In the genomic region with DNA sequence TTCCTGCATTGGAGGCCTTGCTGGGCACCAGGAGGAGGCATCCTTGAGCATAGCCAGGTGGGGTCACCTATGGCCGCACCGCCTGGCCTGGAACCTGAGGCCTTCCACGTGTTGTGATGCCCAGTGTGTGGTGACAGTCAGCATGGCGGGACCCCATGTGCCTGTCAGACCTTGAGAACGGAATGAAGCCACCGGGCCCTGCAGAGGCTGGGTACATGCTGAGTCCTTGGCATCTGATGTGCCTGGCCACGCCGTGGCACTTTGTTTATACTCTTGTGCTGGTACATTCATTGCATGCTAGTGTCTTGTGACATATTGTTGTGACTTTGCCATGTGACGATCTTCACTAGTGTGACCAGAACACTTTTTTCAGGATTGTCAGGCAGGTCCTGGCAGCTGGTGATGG, we compare ENCODE assay signal across 25 cellular contexts. TPM values are rescaled to one million over a fixed set of nuclear protein-coding genes. Genes with fewer than 3 reads are reported as not detected.
A peak's percentile ranks its signal among the peaks of the same experiment; 100 is the strongest.
DNase-seq lines count a peak whose midpoint lies in the region; ATAC-seq, FAIRE-seq and TF ChIP-seq lines count a peak whose summit lies in the region.
"Had no signal": no experiment of that assay in that cellular context is flagged by ENCODE, and none has a peak within 500 bp of the region (broad histone marks: within the 10 kb centered on the region; RNA-seq: fewer than 3 reads in every experiment).

No MANE protein-coding gene starts in this region.

- no peak for TF ChIP-seq CTCF in heart left ventricle (IDR thresholded peaks at IDR 0.05)
- no peak for TF ChIP-seq CTCF in right atrium auricular region (IDR thresholded peaks at IDR 0.05)
- no peak for TF ChIP-seq CTCF in kidney (IDR thresholded peaks at IDR 0.05; ENCODE audit: borderline replicate concordance, extremely low read depth, insufficient read depth)
- TF ChIP-seq CTCF in gastrocnemius medialis (IDR thresholded peaks at IDR 0.05 in 4 of 5, conservative IDR thresholded peaks at IDR 0.05 in 1 of 5): no peak
- no peak for TF ChIP-seq CTCF in sigmoid colon (IDR thresholded peaks at IDR 0.05)

- DNase-seq in heart left ventricle: peak in 1 of 5 donors; percentile 28
- no peak for DNase-seq in right atrium auricular region (ENCODE audit: low spot score)
- DNase-seq in kidney: peak; percentile 62
- peak; percentile 64 to 66 for DNase-seq in gastrocnemius medialis
- DNase-seq in NCI-H82 (lab: John Stamatoyannopoulos, UW): no peak
- DNase-seq in NCI-H1930 (lab: John Stamatoyannopoulos, UW): no peak
- no peak for DNase-seq in sigmoid colon
- DNase-seq: C1 segment of cervical spinal cord; Calu3; CD4-positive, alpha-beta memory T cell; COR-L47; DMS53; DMS79 treated with DMSO at 0.1 percent for 48 hours; GF-D8; H9 had no signal

- H3K27me3 ChIP-seq in heart left ventricle (no peaks in the 10 kb centered on the region), right atrium auricular region (no peaks in the 10 kb centered on the region), gastrocnemius medialis (no peaks in the 10 kb centered on the region), sigmoid colon (no peaks in the 10 kb centered on the region)

- TF ChIP-seq POLR2A in heart left ventricle (IDR thresholded peaks at IDR 0.05): no peak
- TF ChIP-seq POLR2A in gastrocnemius medialis (IDR thresholded peaks at IDR 0.05): no peak
- no peak for TF ChIP-seq POLR2A in sigmoid colon (IDR thresholded peaks at IDR 0.05)

- intact Hi-C loops in heart left ventricle (cut with DNase I) (no loop called here), kidney (cut with DNase I) (no loop called here), gastrocnemius medialis (cut with DNase I; ENCODE audit: low total_unique reads) (no loop called here), sigmoid colon (cut with DNase I) (no loop called here)

- FAIRE-seq in kidney (lab: Jason Lieb, UNC): no peak
- FAIRE-seq: GM12891, GM18507 had no signal

- no peaks in the 10 kb centered on the region for H3K9me3 ChIP-seq in heart left ventricle
- no peaks in the 10 kb centered on the region for H3K9me3 ChIP-seq in right atrium auricular region
- H3K9me3 ChIP-seq in kidney (ENCODE audit: control insufficient read depth in 1 of 2, low read length in 2 of 2): no peaks in the 10 kb centered on the region
- H3K9me3 ChIP-seq in gastrocnemius medialis: no peaks in the 10 kb centered on the region
- no peaks in the 10 kb centered on the region for H3K9me3 ChIP-seq in sigmoid colon

- in situ Hi-C loops in gastrocnemius medialis (cut with MboI; ENCODE audit: low sequenced_read_pairs in 4 of 4): no loop called here

- no peak overlapping the region for H3K27ac ChIP-seq in heart left ventricle
- H3K27ac ChIP-seq in right atrium auricular region: no peak overlapping the region
- H3K27ac ChIP-seq in kidney (ENCODE audit: low read depth in 2 of 2, low read length in 2 of 2): no peak overlapping the region
- peak overlapping the region in 2 of 4 donors; percentile 76 to 85 for H3K27ac ChIP-seq in gastrocnemius medialis
- no peak overlapping the region for H3K27ac ChIP-seq in sigmoid colon

- H3K4me3 ChIP-seq in heart left ventricle: no peak overlapping the region
- H3K4me3 ChIP-seq in right atrium auricular region: no peak overlapping the region
- no peak overlapping the region for H3K4me3 ChIP-seq in kidney (ENCODE audit: low read length in 2 of 2)
- no peak overlapping the region for H3K4me3 ChIP-seq in gastrocnemius medialis
- H3K4me3 ChIP-seq in sigmoid colon: no peak overlapping the region
- H3K4me3 ChIP-seq: GM23338 had no signal

- no peak overlapping the region for H3K9ac ChIP-seq in kidney (ENCODE audit: low read length in 2 of 2)

- H3K36me3 ChIP-seq in heart left ventricle (peaks cover 0 to 31% (median 0%) of the 10 kb centered on the region in 9 donors), right atrium auricular region (no peaks in the 10 kb centered on the region), kidney (ENCODE audit: control insufficient read depth in 1 of 2, insufficient read depth in 2 of 2, low read length in 2 of 2) (peaks cover 0 to 6% of the 10 kb centered on the region in 2 donors), gastrocnemius medialis (no peaks in the 10 kb centered on the region), sigmoid colon (peaks cover 0 to 53% (median 2%) of the 10 kb centered on the region in 4 donors)

- WGBS in heart left ventricle, 4 donors: 76 to 82% (median 78%) methylated on average over 4 to 9 of the region's 9 CpGs
- WGBS in sigmoid colon, 2 donors: 94 to 95% methylated on average over 9 of the region's 9 CpGs

- ATAC-seq in heart left ventricle (peak in 3 of 4 donors; percentile 22 to 85 (median 41)), gastrocnemius medialis (peak; percentile 80 to 87)
- ATAC-seq: GM23338, HCT116 had no signal

- H3K4me1 ChIP-seq in heart left ventricle (no peaks in the 10 kb centered on the region), right atrium auricular region (no peaks in the 10 kb centered on the region), kidney (ENCODE audit: control insufficient read depth in 1 of 2, insufficient read depth in 1 of 2, low read depth in 1 of 2, low read length in 2 of 2) (no peaks in the 10 kb centered on the region), gastrocnemius medialis (peaks cover 3 to 7% of the 10 kb centered on the region in 2 donors), sigmoid colon (no peaks in the 10 kb centered on the region)

- no peak for TF ChIP-seq EP300 in sigmoid colon (IDR thresholded peaks at IDR 0.05)

RNA-seq across cellular contexts. Expression of gene MYO7A, which starts 8.5 kb away (rescaled TPM):
- total RNA-seq in heart left ventricle (10 to 100 TPM in 1 of 9 donors, 1 to 10 TPM in 8; 1.6 to 17.1 (median 2.7) TPM), right atrium auricular region (1 to 10 TPM; 1.4 to 5.0 TPM), kidney (10.7 TPM), gastrocnemius medialis (1 to 10 TPM; 1.6 to 3.5 (median 2.1) TPM), sigmoid colon (10 to 100 TPM in 2 of 4 donors, 1 to 10 TPM in 2; 7.7 to 12.8 (median 9.7) TPM)
- polyA plus RNA-seq in heart left ventricle (1 to 10 TPM; 1.0 to 2.9 TPM), kidney (ENCODE audit: insufficient read depth, low read depth, low replicate concordance) (6.1 TPM), sigmoid colon (1 to 10 TPM; 1.8 to 3.6 (median 2.1) TPM)
- total RNA-seq: A172, A673 had no signal

RNA-seq across cellular contexts. Expression of gene OMP, which starts 16.9 kb away (rescaled TPM):
- not detected for total RNA-seq in heart left ventricle
- not detected for polyA plus RNA-seq in heart left ventricle
- not detected for total RNA-seq in right atrium auricular region
- total RNA-seq in kidney: 1.8 TPM
- polyA plus RNA-seq in kidney (ENCODE audit: insufficient read depth, low read depth, low replicate concordance): not detected
- total RNA-seq in gastrocnemius medialis: not detected
- total RNA-seq in sigmoid colon: 1 to 10 TPM in 1 of 4 donors, not detected in 3; 1.4 TPM
- 1 to 10 TPM in 1 of 3 donors, not detected in 2; 4.5 TPM for polyA plus RNA-seq in sigmoid colon
- total RNA-seq: A172, A673, Daoy, G401, H4, H9 had no signal
- polyA plus RNA-seq: BJ; CD4-positive, alpha-beta memory T cell; GM23338 had no signal

RNA-seq across cellular contexts. Expression of gene CAPN5, which starts 52.8 kb away (rescaled TPM):
- total RNA-seq in heart left ventricle: 1 to 10 TPM; 1.2 to 4.5 (median 2.3) TPM
- polyA plus RNA-seq in heart left ventricle: 1 to 10 TPM; 1.1 to 2.0 TPM
- total RNA-seq in right atrium auricular region: 1 to 10 TPM; 2.6 to 4.0 TPM
- 36.0 TPM for total RNA-seq in kidney
- polyA plus RNA-seq in kidney (ENCODE audit: insufficient read depth, low read depth, low replicate concordance): 20.0 TPM
- total RNA-seq in gastrocnemius medialis: 10 to 100 TPM in 1 of 4 donors, 1 to 10 TPM in 1, under 1 TPM in 2; 0.58 to 12.4 (median 1.5) TPM
- 10 to 100 TPM in 1 of 4 donors, 1 to 10 TPM in 3; 4.1 to 12.5 (median 6.7) TPM for total RNA-seq in sigmoid colon
- 100 to 1,000 TPM in 1 of 3 donors, 10 to 100 TPM in 2; 89.5 to 110 (median 90.8) TPM for polyA plus RNA-seq in sigmoid colon

Comparison
In these comparisons a context has a peak if more than half of its experiments do, and no peak if none do; other contexts are left out.
1. DNase-seq: peak in kidney (single experiment) and gastrocnemius medialis (2 of 2); none in right atrium auricular region (single experiment), NCI-H82 (single experiment), NCI-H1930 (0 of 2) and sigmoid colon (single experiment).